ENCODE assay signal across 8 cellular contexts in the genomic region with DNA sequence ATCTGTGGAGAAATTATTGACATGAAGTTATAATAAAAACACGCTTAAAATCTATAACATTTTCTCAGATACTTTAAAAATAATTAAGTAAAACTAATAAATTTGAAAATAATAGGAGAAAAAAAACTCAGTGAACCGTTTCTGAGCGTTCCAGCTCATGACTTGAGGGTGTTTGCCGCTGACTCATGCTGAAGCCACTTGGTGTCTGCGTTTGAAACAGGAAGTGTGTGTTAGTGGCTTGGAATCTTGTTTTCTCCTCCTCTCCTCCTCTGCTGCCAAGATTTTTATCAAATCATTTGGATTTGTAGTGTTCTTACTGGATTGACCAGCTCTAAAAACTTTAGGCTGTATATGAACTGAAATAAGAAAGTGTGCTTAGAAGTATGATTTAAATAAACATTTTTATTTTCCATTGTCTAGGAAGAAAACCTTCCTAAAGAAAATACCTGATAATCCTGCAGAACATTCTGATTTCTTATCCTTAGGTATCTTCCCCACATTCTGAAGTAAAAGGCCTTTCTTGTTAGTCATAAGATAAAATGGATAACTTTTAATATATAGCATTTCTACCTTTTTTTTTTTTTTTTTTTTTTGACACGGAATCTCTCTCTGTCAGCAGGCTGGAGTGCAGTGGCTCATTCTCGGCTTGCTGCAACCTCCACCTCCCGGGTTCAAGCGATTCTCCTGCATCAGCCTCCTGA. TPM values are rescaled to one million over a fixed set of nuclear protein-coding genes. Genes with fewer than 3 reads are reported as not detected.
DNase-seq lines count a peak whose midpoint lies in the region; ATAC-seq and TF ChIP-seq lines count a peak whose summit lies in the region.

No MANE protein-coding gene starts in this region.

- peak overlapping the region; percentile 22 for H3K4me3 Mint-ChIP-seq in neural crest cell
- no peak overlapping the region for H3K4me3 Mint-ChIP-seq in activated T-helper 1 cell treated with anti-CD3 and anti-CD28 coated beads, Interleukin-12 subunit alpha, Interleukin-12 subunit beta, Interleukin-2, Interleukin-4 antibody, amounts not matched to agents 30 ng/mL and 10 ng/mL and 1 ng/mL, durations not matched to agents 14 hours and 24 hours and 36 hours

- no peaks in the 10 kb centered on the region for H3K36me3 Mint-ChIP-seq in neural crest cell (ENCODE audit: low read depth)
- peaks cover 12% of the 10 kb centered on the region for H3K36me3 Mint-ChIP-seq in activated T-helper 1 cell treated with anti-CD3 and anti-CD28 coated beads, Interleukin-12 subunit alpha, Interleukin-12 subunit beta, Interleukin-2, Interleukin-4 antibody, amounts not matched to agents 30 ng/mL and 10 ng/mL and 1 ng/mL, durations not matched to agents 14 hours and 24 hours and 36 hours (ENCODE audit: low read depth)

- H3K27me3 Mint-ChIP-seq in neural crest cell (ENCODE audit: low read depth), result no peaks in the 10 kb centered on the region
- H3K27me3 Mint-ChIP-seq in activated T-helper 1 cell treated with anti-CD3 and anti-CD28 coated beads, Interleukin-12 subunit alpha, Interleukin-12 subunit beta, Interleukin-2, Interleukin-4 antibody, amounts not matched to agents 30 ng/mL and 10 ng/mL and 1 ng/mL, durations not matched to agents 14 hours and 24 hours and 36 hours (ENCODE audit: insufficient read depth), result no peaks in the 10 kb centered on the region

- peak; percentile 78 for DNase-seq in Caki2 (ENCODE audit: low read depth)
- DNase-seq in LNCaP clone FGC (ENCODE audit: low read depth), result peak; percentile 85
- peak; percentile 26 for DNase-seq in UCSD-AML1 (lab: John Stamatoyannopoulos, UW; ENCODE audit: unreplicated experiment)
- DNase-seq in fibroblast of mammary gland (ENCODE audit: low read depth), result peak; percentile 93
- no peak for DNase-seq in neural crest cell (ENCODE audit: low read depth, low spot score)
- DNase-seq in activated T-helper 1 cell treated with anti-CD3 and anti-CD28 coated beads, Interleukin-12 subunit alpha, Interleukin-12 subunit beta, Interleukin-2, Interleukin-4 antibody, amounts not matched to agents 30 ng/mL and 10 ng/mL and 1 ng/mL, durations not matched to agents 14 hours and 24 hours and 36 hours (ENCODE audit: low spot score), result no peak

- H3K9me3 Mint-ChIP-seq in neural crest cell, result no peaks in the 10 kb centered on the region
- H3K9me3 Mint-ChIP-seq in activated T-helper 1 cell treated with anti-CD3 and anti-CD28 coated beads, Interleukin-12 subunit alpha, Interleukin-12 subunit beta, Interleukin-2, Interleukin-4 antibody, amounts not matched to agents 30 ng/mL and 10 ng/mL and 1 ng/mL, durations not matched to agents 14 hours and 24 hours and 36 hours, result no peaks in the 10 kb centered on the region

- no peak for TF ChIP-seq CTCF in LNCaP clone FGC (IDR thresholded peaks at IDR 0.05; ENCODE audit: control insufficient read depth, extremely low read depth, insufficient read depth)
- no peak for TF ChIP-seq CTCF in fibroblast of mammary gland (conservative IDR thresholded peaks at IDR 0.05; ENCODE audit: control insufficient read depth, insufficient read depth, low read depth, low read length)
- no peak for TF ChIP-seq CTCF in neural crest cell (conservative IDR thresholded peaks at IDR 0.05)

- intact Hi-C loops in activated T-helper 1 cell treated with anti-CD3 and anti-CD28 coated beads, Interleukin-12 subunit alpha, Interleukin-12 subunit beta, Interleukin-2, Interleukin-4 antibody, amounts not matched to agents 30 ng/mL and 10 ng/mL and 1 ng/mL, durations not matched to agents 14 hours and 24 hours and 36 hours (cut with micrococcal nuclease), result loop anchor here (10.0 kb wide), 1 partner anchor 456 kb away; no protein-coding TSS in a partner anchor

- peak; percentile 47 for ATAC-seq in GM19455 (IDR thresholded peaks at IDR 0.05; ENCODE audit: unreplicated experiment)
- ATAC-seq in GM21360 (IDR thresholded peaks at IDR 0.05; ENCODE audit: unreplicated experiment), result no peak

- H3K4me1 Mint-ChIP-seq in neural crest cell, result peaks cover 52% of the 10 kb centered on the region
- peaks cover 54% of the 10 kb centered on the region for H3K4me1 Mint-ChIP-seq in activated T-helper 1 cell treated with anti-CD3 and anti-CD28 coated beads, Interleukin-12 subunit alpha, Interleukin-12 subunit beta, Interleukin-2, Interleukin-4 antibody, amounts not matched to agents 30 ng/mL and 10 ng/mL and 1 ng/mL, durations not matched to agents 14 hours and 24 hours and 36 hours (ENCODE audit: low read depth)

- H3K27ac Mint-ChIP-seq in neural crest cell (ENCODE audit: unreplicated experiment), result peak overlapping the region; percentile 7
- H3K27ac Mint-ChIP-seq in activated T-helper 1 cell treated with anti-CD3 and anti-CD28 coated beads, Interleukin-12 subunit alpha, Interleukin-12 subunit beta, Interleukin-2, Interleukin-4 antibody, amounts not matched to agents 30 ng/mL and 10 ng/mL and 1 ng/mL, durations not matched to agents 14 hours and 24 hours and 36 hours, result no peak overlapping the region

- in situ Hi-C loops in Caki2 (cut with HindIII; ENCODE audit: low pct_unique_long_range_greater_than_20kb, low sequenced_read_pairs), result no loop called here

- H3K4me3 ChIP-seq in LNCaP clone FGC (ENCODE audit: low read depth, low read length), result peak overlapping the region; percentile 38
- peak overlapping the region; percentile 30 for H3K4me3 ChIP-seq in fibroblast of mammary gland (ENCODE audit: control insufficient read depth, low read depth, low read length)

RNA-seq across cellular contexts. Expression of gene USP10, which starts 30.8 kb away (rescaled TPM):
- 45.3 and 57.0 TPM in 2 replicates for total RNA-seq in Caki2 (2014; rRNA removed; shearing (Covaris generic); ENCODE audit: low replicate concordance)
- total RNA-seq in neural crest cell, result 149 and 150 TPM in 2 replicates
- total RNA-seq in activated T-helper 1 cell treated with anti-CD3 and anti-CD28 coated beads, Interleukin-12 subunit alpha, Interleukin-12 subunit beta, Interleukin-2, Interleukin-4 antibody, amounts not matched to agents 30 ng/mL and 10 ng/mL and 1 ng/mL, durations not matched to agents 14 hours and 24 hours and 36 hours, result 153 and 159 TPM in 2 replicates

Comparison
In these comparisons a context has a peak if more than half of its experiments do, and no peak if none do; other contexts are left out.
1. DNase-seq: peak in Caki2 (single experiment), LNCaP clone FGC (single experiment), UCSD-AML1 (single experiment) and fibroblast of mammary gland (single experiment); none in neural crest cell (single experiment) and activated T-helper 1 cell treated with anti-CD3 and anti-CD28 coated beads, Interleukin-12 subunit alpha, Interleukin-12 subunit beta, Interleukin-2, Interleukin-4 antibody, amounts not matched to agents 30 ng/mL and 10 ng/mL and 1 ng/mL, durations not matched to agents 14 hours and 24 hours and 36 hours (single experiment).